ENCODE assay signal across 1 cellular context in genomic region chr2:203996692-203997091, GRCh38.
TF ChIP-seq lines count a peak whose summit lies in the region.

No MANE protein-coding gene starts in this region.

TF ChIP-seq in H1, 55 proteins besides CTCF, POLR2A, EP300 and RAD21:
- TF ChIP-seq JUND (IDR thresholded peaks at IDR 0.05; ENCODE audit: low read length) (no peak), MAFK (IDR thresholded peaks at IDR 0.05; ENCODE audit: low read depth, low read length) (no peak), SIRT6 (IDR thresholded peaks at IDR 0.05; ENCODE audit: low read length) (no peak), ZNF274 (IDR thresholded peaks at IDR 0.05; ENCODE audit: borderline replicate concordance, extremely low read depth, low read length) (no peak), POLR2AphosphoS5 (IDR thresholded peaks at IDR 0.05; ENCODE audit: low read depth, low read length) (no peak), KDM1A (IDR thresholded peaks at IDR 0.05; ENCODE audit: borderline replicate concordance, low read length) (no peak), CREB1 (IDR thresholded peaks at IDR 0.05) (no peak), KDM5A (IDR thresholded peaks at IDR 0.05; ENCODE audit: low read length) (no peak)
